In genomic region chr1:12159826-12160225, GRCh38 we compare ENCODE assay signal across 10 cellular contexts. TPM values are rescaled to one million over a fixed set of nuclear protein-coding genes. Genes with fewer than 3 reads are reported as not detected.
DNase-seq lines count a peak whose midpoint lies in the region; TF ChIP-seq lines count a peak whose summit lies in the region.
"Had no signal": no experiment of that assay in that cellular context is flagged by ENCODE, and none has a peak within 500 bp of the region (broad histone marks: within the 10 kb centered on the region; RNA-seq: fewer than 3 reads in every experiment).

No MANE protein-coding gene starts in this region.

- TF ChIP-seq CTCF in mammary epithelial cell (conservative IDR thresholded peaks at IDR 0.05 in 1 of 2, IDR thresholded peaks at IDR 0.05 in 1 of 2; ENCODE audit: extremely low read depth in 1 of 2, insufficient read depth in 1 of 2, low read depth in 1 of 2, low read length in 2 of 2) = no peak
- TF ChIP-seq CTCF in breast epithelium (IDR thresholded peaks at IDR 0.05) = no peak
- no peak for TF ChIP-seq CTCF in OCI-LY7 (conservative IDR thresholded peaks at IDR 0.05; ENCODE audit: low read length)

- H2AFZ ChIP-seq in mammary epithelial cell (ENCODE audit: low read depth, low read length) (no peak overlapping the region), OCI-LY7 (ENCODE audit: low read length) (no peak overlapping the region)

- no TSS peak for BruUV-seq in mammary epithelial cell (replicated peaks; lab: Mats Ljungman, UMichigan)
- BruUV-seq in OCI-LY7 (replicated peaks; lab: Mats Ljungman, UMichigan) = no TSS peak

- H3K9ac ChIP-seq in mammary epithelial cell (ENCODE audit: insufficient read depth, low read length) = no peak overlapping the region

- no peaks in the 10 kb centered on the region for H3K27me3 Mint-ChIP-seq in T-helper 1 cell treated with Interleukin-12 subunit alpha and Interleukin-12 subunit beta and Interleukin-4 antibody, amounts not matched to agents 30 μg/mL and 1 μg/mL, for 36 hours (ENCODE audit: low read depth)
- H3K27me3 Mint-ChIP-seq in dendritic cell treated with granulocyte-macrophage colony-stimulating factor and Interleukin-4, amounts not matched to agents 40 ng/mL and 50 ng/mL, for 4 days = no peaks in the 10 kb centered on the region

- no peaks in the 10 kb centered on the region for H3K9me2 ChIP-seq in OCI-LY7 (ENCODE audit: insufficient read depth, low read length)

- dilution Hi-C loops in mammary epithelial cell (cut with HindIII; ENCODE audit: low sequenced_read_pairs) = no loop called here

- no peak overlapping the region for H3K4me3 ChIP-seq in mammary epithelial cell (replicated peaks in 1 of 3; ENCODE audit: insufficient read depth in 1 of 3, low read depth in 2 of 3, low read length in 3 of 3)
- no peak overlapping the region for H3K4me3 ChIP-seq in breast epithelium
- H3K4me3 ChIP-seq in OCI-LY7 (ENCODE audit: low read depth, low read length, poor library complexity, severe bottlenecking) = no peak overlapping the region
- H3K4me3 ChIP-seq in MG63 = no peak overlapping the region

- H3K36me3 ChIP-seq in mammary epithelial cell (ENCODE audit: insufficient read depth, low read length) = no peaks in the 10 kb centered on the region
- no peaks in the 10 kb centered on the region for H3K36me3 ChIP-seq in breast epithelium
- no peaks in the 10 kb centered on the region for H3K36me3 ChIP-seq in OCI-LY7 (ENCODE audit: insufficient read depth, low read length)
- no peaks in the 10 kb centered on the region for H3K36me3 ChIP-seq in MG63

- H3K9me3 Mint-ChIP-seq in T-helper 1 cell treated with Interleukin-12 subunit alpha and Interleukin-12 subunit beta and Interleukin-4 antibody, amounts not matched to agents 30 μg/mL and 1 μg/mL, for 36 hours = no peaks in the 10 kb centered on the region
- no peaks in the 10 kb centered on the region for H3K9me3 Mint-ChIP-seq in dendritic cell treated with granulocyte-macrophage colony-stimulating factor and Interleukin-4, amounts not matched to agents 40 ng/mL and 50 ng/mL, for 4 days

- peaks cover 82% of the 10 kb centered on the region for H3K4me1 Mint-ChIP-seq in T-helper 1 cell treated with Interleukin-12 subunit alpha and Interleukin-12 subunit beta and Interleukin-4 antibody, amounts not matched to agents 30 μg/mL and 1 μg/mL, for 36 hours (ENCODE audit: low read depth)
- H3K4me1 Mint-ChIP-seq in dendritic cell treated with granulocyte-macrophage colony-stimulating factor and Interleukin-4, amounts not matched to agents 40 ng/mL and 50 ng/mL, for 4 days (ENCODE audit: low read depth) = peaks cover 81% of the 10 kb centered on the region

- CTCF ChIA-PET in mammary epithelial cell (lab: Charles Lee; ENCODE audit: low non-redundant PET) (no interaction called here), OCI-LY7 (lab: Charles Lee; ENCODE audit: unreplicated experiment) (interaction anchor here (0.6 kb wide), 1 partner anchor 470 kb away, joined by 5 read pairs; no protein-coding TSS in a partner anchor)

- H3K27ac ChIP-seq in mammary epithelial cell (ENCODE audit: insufficient read depth, low read depth, low read length) (no peak overlapping the region), breast epithelium (no peak overlapping the region), OCI-LY7 (ENCODE audit: low read depth, low read length, poor library complexity, severe bottlenecking) (no peak overlapping the region)

- intact Hi-C loops in mammary epithelial cell (cut with micrococcal nuclease) (loop anchor here (5.0 kb wide), 1 partner anchor 42 kb away; no protein-coding TSS in a partner anchor), breast epithelium (cut with DNase I; ENCODE audit: low total_unique reads) (no loop called here), OCI-LY7 (cut with micrococcal nuclease; ENCODE audit: unreplicated experiment) (no loop called here)
- intact Hi-C loops in dendritic cell treated with granulocyte-macrophage colony-stimulating factor and Interleukin-4, amounts not matched to agents 40 ng/mL and 50 ng/mL, for 4 days (cut with micrococcal nuclease) = no loop called here

- H3K27ac Mint-ChIP-seq in T-helper 1 cell treated with Interleukin-12 subunit alpha and Interleukin-12 subunit beta and Interleukin-4 antibody, amounts not matched to agents 30 μg/mL and 1 μg/mL, for 36 hours = peak overlapping the region; percentile 91
- peak overlapping the region; percentile 93 for H3K27ac Mint-ChIP-seq in dendritic cell treated with granulocyte-macrophage colony-stimulating factor and Interleukin-4, amounts not matched to agents 40 ng/mL and 50 ng/mL, for 4 days

- peak overlapping the region; percentile 64 for H3K4me3 Mint-ChIP-seq in T-helper 1 cell treated with Interleukin-12 subunit alpha and Interleukin-12 subunit beta and Interleukin-4 antibody, amounts not matched to agents 30 μg/mL and 1 μg/mL, for 36 hours
- no peak overlapping the region for H3K4me3 Mint-ChIP-seq in dendritic cell treated with granulocyte-macrophage colony-stimulating factor and Interleukin-4, amounts not matched to agents 40 ng/mL and 50 ng/mL, for 4 days

- WGBS in mammary epithelial cell (ENCODE audit: low coverage, missing lambda C conversion rate) = 96% methylated on average over 4 of the region's 7 CpGs

- no peak for TF ChIP-seq POLR2A in breast epithelium (IDR thresholded peaks at IDR 0.05)

- H3K4me2 ChIP-seq in mammary epithelial cell (ENCODE audit: insufficient read depth, low read depth, low read length) (no peak overlapping the region), OCI-LY7 (ENCODE audit: low read length) (no peak overlapping the region)

- peaks cover 8% of the 10 kb centered on the region for H3K36me3 Mint-ChIP-seq in T-helper 1 cell treated with Interleukin-12 subunit alpha and Interleukin-12 subunit beta and Interleukin-4 antibody, amounts not matched to agents 30 μg/mL and 1 μg/mL, for 36 hours (ENCODE audit: low read depth)
- H3K36me3 Mint-ChIP-seq in dendritic cell treated with granulocyte-macrophage colony-stimulating factor and Interleukin-4, amounts not matched to agents 40 ng/mL and 50 ng/mL, for 4 days (ENCODE audit: low read depth) = no peaks in the 10 kb centered on the region

- H3K27me3 ChIP-seq in mammary epithelial cell (ENCODE audit: insufficient read depth, low read length) (peaks cover 2% of the 10 kb centered on the region), breast epithelium (no peaks in the 10 kb centered on the region), MG63 (no peaks in the 10 kb centered on the region)

- in situ Hi-C loops in mammary epithelial cell (cut with MboI; ENCODE audit: low sequenced_read_pairs in 2 of 2) = no loop called here

- H3K9me3 ChIP-seq in mammary epithelial cell (replicated peaks; ENCODE audit: insufficient read depth, low read length) = no peaks in the 10 kb centered on the region
- no peaks in the 10 kb centered on the region for H3K9me3 ChIP-seq in breast epithelium
- no peaks in the 10 kb centered on the region for H3K9me3 ChIP-seq in OCI-LY7 (ENCODE audit: low read length)
- H3K9me3 ChIP-seq in MG63 = no peaks in the 10 kb centered on the region

- DNase-seq in mammary epithelial cell (peak; percentile 20), breast epithelium (ENCODE audit: low spot score in 2 of 2) (no peak), OCI-LY7 (ENCODE audit: low spot score) (no peak), SHP77 treated with DMSO at 0.1 percent for 48 hours (lab: John Stamatoyannopoulos, UW) (no peak), MG63 (no peak)
- peak; percentile 18 to 46 (median 30) for DNase-seq in stimulated activated naive CD4-positive, alpha-beta T cell (lab: John Stamatoyannopoulos, UW)
- DNase-seq: anterior cingulate cortex, NCI-H345 had no signal

- no peaks in the 10 kb centered on the region for H3K79me2 ChIP-seq in mammary epithelial cell (ENCODE audit: insufficient read depth, low read length)
- H3K79me2 ChIP-seq in OCI-LY7 (ENCODE audit: insufficient read depth, low read depth, low read length) = no peaks in the 10 kb centered on the region

- no peaks in the 10 kb centered on the region for H4K20me1 ChIP-seq in mammary epithelial cell (ENCODE audit: insufficient read depth, low read length)
- no peaks in the 10 kb centered on the region for H4K20me1 ChIP-seq in OCI-LY7 (ENCODE audit: insufficient read depth, low read length)

- H3K4me1 ChIP-seq in mammary epithelial cell (ENCODE audit: insufficient read depth, low read length) = peaks cover 10% of the 10 kb centered on the region
- no peaks in the 10 kb centered on the region for H3K4me1 ChIP-seq in breast epithelium
- peaks cover 35% of the 10 kb centered on the region for H3K4me1 ChIP-seq in OCI-LY7 (ENCODE audit: insufficient read depth, low read length, poor library complexity, severe bottlenecking)

- POLR2A ChIA-PET in OCI-LY7 (lab: Charles Lee) = interaction anchor here (0.8 to 4.4 kb wide), 2 partner anchors 10 to 18 kb away, joined by 8 to 25 read pairs; no protein-coding TSS in a partner anchor

RNA-seq across cellular contexts. Expression of gene TNFRSF1B, which starts 7.0 kb away (rescaled TPM):
- total RNA-seq in mammary epithelial cell (under 1 TPM; under 0.01 to 0.09 TPM), breast epithelium (10 to 100 TPM; 25.0 to 48.8 (median 35.1) TPM), OCI-LY7 (2022) (not detected in 2 replicates)
- polyA plus RNA-seq in mammary epithelial cell = 0.08 TPM
- polyA minus RNA-seq in mammary epithelial cell = not detected
- not detected in 2 replicates for total RNA-seq in OCI-LY7 (2014; rRNA removed; shearing (Covaris generic))
- 2.5 and 3.9 TPM in 2 replicates for total RNA-seq in MG63 (2014; rRNA removed; shearing (Covaris generic); ENCODE audit: low replicate concordance)

Comparison
In these comparisons a context has a peak if more than half of its experiments do, and no peak if none do; other contexts are left out.
1. DNase-seq: peak in mammary epithelial cell (single experiment) and stimulated activated naive CD4-positive, alpha-beta T cell (6 of 6); none in breast epithelium (0 of 2), OCI-LY7 (single experiment), SHP77 treated with DMSO at 0.1 percent for 48 hours (single experiment) and MG63 (single experiment).